In the genomic region with DNA sequence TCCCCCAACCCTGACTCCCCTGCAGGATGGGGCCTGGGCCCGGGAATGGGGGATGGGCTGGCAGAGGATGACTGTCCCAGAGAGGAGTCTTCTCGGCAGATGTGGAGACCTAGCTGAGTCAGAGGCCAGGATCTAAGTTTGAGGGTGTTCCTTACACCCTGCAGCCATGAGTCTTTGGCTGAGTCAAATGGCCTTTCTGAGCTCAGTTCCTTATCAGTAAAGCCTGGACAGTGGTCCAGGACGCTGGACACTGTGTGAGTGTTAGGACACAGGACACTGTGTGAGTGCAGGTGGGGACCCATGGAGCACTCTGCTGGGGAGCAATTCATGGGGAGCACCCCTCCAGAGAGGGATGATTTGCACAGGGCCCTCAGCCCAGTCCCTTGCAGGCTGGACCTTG, we compare ENCODE assay signal across 32 cellular contexts. TPM values are rescaled to one million over a fixed set of nuclear protein-coding genes. Genes with fewer than 3 reads are reported as not detected.
DNase-seq lines count a peak whose midpoint lies in the region; ATAC-seq, FAIRE-seq and TF ChIP-seq lines count a peak whose summit lies in the region.
"Had no signal": no experiment of that assay in that cellular context is flagged by ENCODE, and none has a peak within 500 bp of the region (broad histone marks: within the 10 kb centered on the region; RNA-seq: fewer than 3 reads in every experiment).

No MANE protein-coding gene starts in this region.

- no peaks in the 10 kb centered on the region for H3K9me3 Mint-ChIP-seq in activated naive CD8-positive, alpha-beta T cell treated with anti-CD3 and anti-CD28 coated beads, Interleukin-2, amount 10 ng/mL, durations not matched to agents 7 days and 5 days
- H3K9me3 Mint-ChIP-seq in activated naive CD8-positive, alpha-beta T cell treated with anti-CD3 and anti-CD28 coated beads, Interleukin-2, amount 50 U/mL, for 24 hours = no peaks in the 10 kb centered on the region
- H3K9me3 Mint-ChIP-seq in HFFc6 = peaks cover 11% of the 10 kb centered on the region; the same call in 1 of the 2 replicates
- H3K9me3 Mint-ChIP-seq in osteocyte (ENCODE audit: unreplicated experiment) = no peaks in the 10 kb centered on the region
- H3K9me3 Mint-ChIP-seq in H9 = peaks cover 69 to 81% of the 10 kb centered on the region in 2 experiments
- H3K9me3 Mint-ChIP-seq: activated T-cell treated with anti-CD3 and anti-CD28 coated beads, Interleukin-2, amount 50 U/mL, for 72 hours; effector memory CD8-positive, alpha-beta T cell; naive B cell had no signal

- no peaks in the 10 kb centered on the region for H3K79me1 ChIP-seq in H9 (ENCODE audit: insufficient read depth, low read depth, low read length, poor library complexity, severe bottlenecking)

- no peak for TF ChIP-seq POLR2A in K562 (conservative IDR thresholded peaks at IDR 0.05)

- no peak overlapping the region for H3K4ac ChIP-seq in H9 (ENCODE audit: low read depth, low read length)

- ATAC-seq in activated naive CD8-positive, alpha-beta T cell treated with anti-CD3 and anti-CD28 coated beads, Interleukin-2, amount 10 ng/mL, durations not matched to agents 7 days and 5 days (ENCODE audit: low read depth) = no peak
- no peak for ATAC-seq in activated naive CD8-positive, alpha-beta T cell treated with anti-CD3 and anti-CD28 coated beads, Interleukin-2, amount 50 U/mL, for 24 hours
- ATAC-seq in K562 (peak; percentile 75), GM21515 (IDR thresholded peaks at IDR 0.05; ENCODE audit: unreplicated experiment) (no peak)
- ATAC-seq: activated T-cell treated with anti-CD3 and anti-CD28 coated beads, Interleukin-2, amount 50 U/mL, for 72 hours; effector memory CD8-positive, alpha-beta T cell; GM12878; GM23338; Panc1 had no signal

- H3K36me3 ChIP-seq in K562 (ENCODE audit: control insufficient read depth, insufficient read depth, low read length) = no peaks in the 10 kb centered on the region
- H3K36me3 ChIP-seq: cardiac muscle cell, SJSA1 had no signal

- intact Hi-C loops in K562 (cut with micrococcal nuclease) = no loop called here

- no peak overlapping the region for H4K8ac ChIP-seq in H9 (replicated peaks; ENCODE audit: insufficient read length, low read depth, low read length)

- no peak overlapping the region for H2BK120ac ChIP-seq in H9 (ENCODE audit: low read depth, low read length, poor library complexity, severe bottlenecking)

- H3K27me3 Mint-ChIP-seq in activated naive CD8-positive, alpha-beta T cell treated with anti-CD3 and anti-CD28 coated beads, Interleukin-2, amount 10 ng/mL, durations not matched to agents 7 days and 5 days = no peaks in the 10 kb centered on the region
- H3K27me3 Mint-ChIP-seq in activated naive CD8-positive, alpha-beta T cell treated with anti-CD3 and anti-CD28 coated beads, Interleukin-2, amount 50 U/mL, for 24 hours = no peaks in the 10 kb centered on the region
- H3K27me3 Mint-ChIP-seq in HFFc6 (ENCODE audit: insufficient read depth) = peaks cover 3% of the 10 kb centered on the region; the same call in 1 of the 2 replicates
- H3K27me3 Mint-ChIP-seq in osteocyte (ENCODE audit: unreplicated experiment) = no peaks in the 10 kb centered on the region
- H3K27me3 Mint-ChIP-seq in H9 (ENCODE audit: low read depth) = no peaks in the 10 kb centered on the region; the same call in 1 of the 2 replicates
- H3K27me3 Mint-ChIP-seq: effector memory CD8-positive, alpha-beta T cell; naive B cell had no signal

- H2BK12ac ChIP-seq in H9 (ENCODE audit: insufficient read length, low read depth, low read length) = no peak overlapping the region

- H4K91ac ChIP-seq in H9 (ENCODE audit: insufficient read length, low read depth, low read length) = no peak overlapping the region

- peak overlapping the region; percentile 70 for H2AFZ ChIP-seq in K562 (ENCODE audit: low read depth, low read length)
- no peak overlapping the region for H2AFZ ChIP-seq in H9 (ENCODE audit: low read length)
- H2AFZ ChIP-seq: GM23338 had no signal

- H3K23me2 ChIP-seq in H9 (ENCODE audit: insufficient read length, low read depth, low read length, poor library complexity, severe bottlenecking) = no peaks in the 10 kb centered on the region

- H4K5ac ChIP-seq in H9 (ENCODE audit: insufficient read length, low read depth, low read length) = no peak overlapping the region

- peak overlapping the region; percentile 83 for H3K27ac ChIP-seq in K562 (ENCODE audit: extremely low read depth, low read depth, low read length)
- no peak overlapping the region for H3K27ac ChIP-seq in H9 (ENCODE audit: insufficient read length, low read depth, low read length)
- H3K27ac ChIP-seq: cardiac muscle cell, SJSA1, testis had no signal

- no peak overlapping the region for H3K56ac ChIP-seq in H9 (ENCODE audit: insufficient read length, low read depth, low read length)

- no peak overlapping the region for H3K27ac Mint-ChIP-seq in activated naive CD8-positive, alpha-beta T cell treated with anti-CD3 and anti-CD28 coated beads, Interleukin-2, amount 10 ng/mL, durations not matched to agents 7 days and 5 days
- no peak overlapping the region for H3K27ac Mint-ChIP-seq in activated naive CD8-positive, alpha-beta T cell treated with anti-CD3 and anti-CD28 coated beads, Interleukin-2, amount 50 U/mL, for 24 hours
- H3K27ac Mint-ChIP-seq in HFFc6 (no peak overlapping the region), osteocyte (ENCODE audit: unreplicated experiment) (no peak overlapping the region), H9 (peak overlapping the region in 1 of 3 experiments; percentile 72; a peak in 1 of 7 replicates)
- H3K27ac Mint-ChIP-seq: activated T-cell treated with anti-CD3 and anti-CD28 coated beads, Interleukin-2, amount 50 U/mL, for 72 hours; GM23338; mesothelial cell of epicardium; naive B cell had no signal

- CTCF ChIA-PET in K562 (lab: Yijun Ruan, JAX; ENCODE audit: low intra/inter-chr PET ratio) = no interaction called here

- no peak for TF ChIP-seq RAD21 in K562 (CRISPR knock-in tag; conservative IDR thresholded peaks at IDR 0.05 in 1 of 2, IDR thresholded peaks at IDR 0.05 in 1 of 2)

- DNase-seq in activated naive CD8-positive, alpha-beta T cell treated with anti-CD3 and anti-CD28 coated beads, Interleukin-2, amount 10 ng/mL, durations not matched to agents 7 days and 5 days = no peak
- DNase-seq in activated naive CD8-positive, alpha-beta T cell treated with anti-CD3 and anti-CD28 coated beads, Interleukin-2, amount 50 U/mL, for 24 hours = no peak
- DNase-seq in HFFc6 (peak; percentile 11), K562 (ENCODE audit: extremely low read depth in 1 of 4, low spot score in 3 of 4) (peak; percentile 35 to 77 (median 52)), osteocyte (ENCODE audit: extremely low spot score, unreplicated experiment) (peak; percentile 83), germinal center (ENCODE audit: low spot score) (no peak), H9 (no peak)
- DNase-seq: activated CD4-positive, CD25-positive, alpha-beta regulatory T cell treated with anti-CD3 and anti-CD28 coated beads, Interleukin-2, amount 50 U/mL, for 72 hours; activated naive CD4-positive, alpha-beta T cell treated with anti-CD3 and anti-CD28 coated beads, Interleukin-2, amount 50 U/mL, for 16 hours; activated T-cell treated with anti-CD3 and anti-CD28 coated beads, Interleukin-2, amount 50 U/mL, for 72 hours; anterior cingulate cortex; C1 segment of cervical spinal cord; Caco-2; cortex of kidney; DMS79 treated with DMSO at 0.1 percent for 48 hours; effector memory CD8-positive, alpha-beta T cell; IMR-90; naive B cell; NCI-H1417; NCI-H2029 treated with DMSO at 0.1 percent for 48 hours; NCI-H526 treated with DMSO at 0.1 percent for 48 hours; stimulated activated naive CD4-positive, alpha-beta T cell treated with Interleukin-2 at 50 U/mL for 16 hours; testis had no signal

- H3K18ac ChIP-seq in H9 (ENCODE audit: insufficient read length, low read depth, low read length) = no peak overlapping the region

- no peak overlapping the region for H2BK20ac ChIP-seq in H9 (ENCODE audit: low read depth, low read length, poor library complexity, severe bottlenecking)

- H4K20me1 ChIP-seq in K562 (replicated peaks; ENCODE audit: control insufficient read depth, insufficient read depth, low read length) = no peaks in the 10 kb centered on the region
- H4K20me1 ChIP-seq in H9 (ENCODE audit: control insufficient read depth, insufficient read depth, insufficient read length) = no peaks in the 10 kb centered on the region

- BruUV-seq in K562 (replicated peaks; lab: Mats Ljungman, UMichigan) = no TSS peak

- H3K36me3 Mint-ChIP-seq in activated naive CD8-positive, alpha-beta T cell treated with anti-CD3 and anti-CD28 coated beads, Interleukin-2, amount 10 ng/mL, durations not matched to agents 7 days and 5 days = peaks cover 7% of the 10 kb centered on the region
- H3K36me3 Mint-ChIP-seq in activated naive CD8-positive, alpha-beta T cell treated with anti-CD3 and anti-CD28 coated beads, Interleukin-2, amount 50 U/mL, for 24 hours (ENCODE audit: low read depth) = no peaks in the 10 kb centered on the region
- no peaks in the 10 kb centered on the region for H3K36me3 Mint-ChIP-seq in HFFc6 (ENCODE audit: low read depth)
- no peaks in the 10 kb centered on the region for H3K36me3 Mint-ChIP-seq in osteocyte (ENCODE audit: unreplicated experiment)
- peaks cover 2 to 6% (median 5%) of the 10 kb centered on the region in 3 experiments; a peak in 3 of 7 replicates for H3K36me3 Mint-ChIP-seq in H9 (ENCODE audit: insufficient read depth in 1 of 3, low read depth in 3 of 3)
- H3K36me3 Mint-ChIP-seq: mesothelial cell of epicardium, naive B cell had no signal

- no peak overlapping the region for H3K4me3 ChIP-seq in K562
- H3K4me3 ChIP-seq: cardiac muscle cell, GM12878, GM23338, SJSA1, testis had no signal

- peak overlapping the region; percentile 39 for H3K4me3 Mint-ChIP-seq in activated naive CD8-positive, alpha-beta T cell treated with anti-CD3 and anti-CD28 coated beads, Interleukin-2, amount 10 ng/mL, durations not matched to agents 7 days and 5 days
- no peak overlapping the region for H3K4me3 Mint-ChIP-seq in activated naive CD8-positive, alpha-beta T cell treated with anti-CD3 and anti-CD28 coated beads, Interleukin-2, amount 50 U/mL, for 24 hours
- H3K4me3 Mint-ChIP-seq in HFFc6 (no peak overlapping the region), osteocyte (ENCODE audit: unreplicated experiment) (no peak overlapping the region), H9 (no peak overlapping the region)
- H3K4me3 Mint-ChIP-seq: activated T-cell treated with anti-CD3 and anti-CD28 coated beads, Interleukin-2, amount 50 U/mL, for 72 hours; GM23338; mesothelial cell of epicardium had no signal

- peaks cover 45% of the 10 kb centered on the region for H3K4me1 Mint-ChIP-seq in activated naive CD8-positive, alpha-beta T cell treated with anti-CD3 and anti-CD28 coated beads, Interleukin-2, amount 10 ng/mL, durations not matched to agents 7 days and 5 days
- peaks cover 21% of the 10 kb centered on the region for H3K4me1 Mint-ChIP-seq in activated naive CD8-positive, alpha-beta T cell treated with anti-CD3 and anti-CD28 coated beads, Interleukin-2, amount 50 U/mL, for 24 hours
- 0 out of 2 replicates have a peak, but pooled peaks cover 6% of the 10 kb centered on the region for H3K4me1 Mint-ChIP-seq in HFFc6 (ENCODE audit: low read depth)
- H3K4me1 Mint-ChIP-seq in osteocyte (ENCODE audit: unreplicated experiment) = no peaks in the 10 kb centered on the region
- no peaks in the 10 kb centered on the region for H3K4me1 Mint-ChIP-seq in H9
- H3K4me1 Mint-ChIP-seq: GM23338, mesothelial cell of epicardium had no signal

- peak overlapping the region; percentile 14 to 82; a peak in 3 of 4 replicates for H3K9ac ChIP-seq in K562 (ENCODE audit: insufficient read depth in 1 of 2, low read depth in 2 of 2, low read length in 2 of 2)
- no peak overlapping the region for H3K9ac ChIP-seq in H9 (ENCODE audit: extremely low read depth, insufficient read length, low read length)

- H3K9me3 ChIP-seq in K562 (replicated peaks; ENCODE audit: control insufficient read depth, insufficient read depth, low read depth, low read length) (no peaks in the 10 kb centered on the region), H9 (ENCODE audit: control insufficient read depth, low read depth, low read length) (peaks cover 29% of the 10 kb centered on the region)
- H3K9me3 ChIP-seq: Caco-2, SJSA1, testis had no signal

- H2BK15ac ChIP-seq in H9 (ENCODE audit: low read depth, low read length) = no peak overlapping the region

- 0% methylated on average over 2 of the region's 3 CpGs for WGBS in K562 (ENCODE audit: insufficient coverage, low coverage, missing lambda C conversion rate)
- no CpG with 5 or more reads among the region's 3 CpGs for WGBS in H9 (ENCODE audit: extremely low coverage, insufficient read length, low lambda C conversion rate)

- no peak for TF ChIP-seq CTCF in HFFc6 (IDR thresholded peaks at IDR 0.05)
- TF ChIP-seq CTCF in K562 (IDR thresholded peaks at IDR 0.05 in 2 of 3, conservative IDR thresholded peaks at IDR 0.05 in 1 of 3; ENCODE audit: insufficient read depth in 2 of 3, low read depth in 1 of 3, low read length in 3 of 3) = no peak
- TF ChIP-seq CTCF in osteocyte (IDR thresholded peaks at IDR 0.05) = no peak
- TF ChIP-seq CTCF in H9 (conservative IDR thresholded peaks at IDR 0.05) = no peak

- H3K4me2 ChIP-seq in K562 (ENCODE audit: insufficient read depth, low read length) = peak overlapping the region; percentile 18
- H3K4me2 ChIP-seq in H9 (ENCODE audit: insufficient read depth, insufficient read length, low read length) = no peak overlapping the region
- H3K4me2 ChIP-seq: GM23338 had no signal

- POLR2A ChIA-PET in activated naive CD8-positive, alpha-beta T cell treated with anti-CD3 and anti-CD28 coated beads, Interleukin-2, amount 10 ng/mL, durations not matched to agents 7 days and 5 days (lab: Charles Lee) = no interaction called here
- POLR2A ChIA-PET in K562 (lab: Yijun Ruan, JAX) = no interaction called here

- H2BK5ac ChIP-seq in H9 (ENCODE audit: insufficient read length, low read length) = no peak overlapping the region

- H3K9me1 ChIP-seq in K562 (ENCODE audit: control insufficient read depth, insufficient read depth, low read length) = no peaks in the 10 kb centered on the region

- in situ Hi-C loops in K562 (cut with MboI) = no loop called here

- H3K4me1 ChIP-seq in K562 (replicated peaks in 1 of 2; ENCODE audit: control insufficient read depth in 2 of 2, insufficient read depth in 2 of 2, low read length in 2 of 2) (peaks cover 35 to 42% of the 10 kb centered on the region in 2 experiments; a peak in 4 of 5 replicates), H9 (ENCODE audit: insufficient read depth, low read length) (no peaks in the 10 kb centered on the region)
- H3K4me1 ChIP-seq: Caco-2, SJSA1, testis had no signal

- no peak overlapping the region for H3K23ac ChIP-seq in H9 (ENCODE audit: insufficient read length, low read depth, low read length)

- no peak overlapping the region for H3K14ac ChIP-seq in H9 (ENCODE audit: insufficient read depth, low read length)

- no peak overlapping the region for H3T11ph ChIP-seq in H9 (ENCODE audit: low read length)

- TF ChIP-seq EP300 in K562 (IDR thresholded peaks at IDR 0.05; ENCODE audit: low read length) = no peak

- FAIRE-seq in K562 (lab: Jason Lieb, UNC) = peak; percentile 87
- FAIRE-seq: GM12878, islet of Langerhans, urothelium cell line had no signal

- H3K79me2 ChIP-seq in K562 (ENCODE audit: control insufficient read depth, insufficient read depth, low read length) (no peaks in the 10 kb centered on the region; the same call in 2 of the 3 replicates), H9 (ENCODE audit: insufficient read depth, low read length) (no peaks in the 10 kb centered on the region)

- H2AK5ac ChIP-seq in H9 (ENCODE audit: insufficient read length, low read length) = no peak overlapping the region

- H3K27me3 ChIP-seq in K562 (ENCODE audit: control insufficient read depth in 2 of 2, insufficient read depth in 2 of 2, low read length in 2 of 2) (no peaks in the 10 kb centered on the region), H9 (ENCODE audit: insufficient read depth, low read length) (no peaks in the 10 kb centered on the region)
- H3K27me3 ChIP-seq: cardiac muscle cell, SJSA1, testis had no signal

RNA-seq across cellular contexts. Expression of gene IL9R, which starts 5.0 kb away (rescaled TPM):
- 10 to 100 TPM; 30.5 to 31.4 TPM for total RNA-seq in activated naive CD8-positive, alpha-beta T cell treated with anti-CD3 and anti-CD28 coated beads, Interleukin-2, amount 10 ng/mL, durations not matched to agents 7 days and 5 days
- total RNA-seq in HFFc6 (2021; fragmentation: NEBNext Ultra II Directional; extraction: Animal tissue kit (Norgen Biotek cat#: 25700)) = under 1 TPM in 2 of 6 experiments, not detected in 4; 0.12 to 0.35 TPM
- total RNA-seq in K562 (2011; cell fraction: chromatin; rRNA removed; ENCODE audit: low replicate concordance) = 0.63 and 4.1 TPM in 2 replicates
- total RNA-seq in K562 (2011; cell fraction: nucleolus; rRNA removed) = 2.8 and 3.0 TPM in 2 replicates
- 1.5 and 2.3 TPM in 2 replicates for total RNA-seq in K562 (2011; cell fraction: nucleoplasm; rRNA removed)
- total RNA-seq in K562 (2014; rRNA removed) (1.9 and 2.7 TPM in 2 replicates), K562 (2014; rRNA removed; fragmentation: Illumina TruSeq; extraction: Trizol) (0.99 and 1.5 TPM in 2 replicates), K562 (2015; rRNA removed; fragmentation: Illumina TruSeq; extraction: Trizol) (1.0 and 1.1 TPM in 2 replicates), K562 (2021) (2.2 and 2.7 TPM in 2 replicates), osteocyte (not detected in 2 replicates), H9 (2021) (0.72 and 1.1 TPM in 2 replicates)
- polyA plus RNA-seq in K562 (2011; rRNA removed) (0.76 and 1.6 TPM in 2 replicates), K562 (2014; fragmentation: Illumina TruSeq; extraction: Trizol) (1.5 and 2.6 TPM in 2 replicates), K562 (2014; fragmentation: Nextera tagmentation; extraction: Ambion mirVana) (1 to 10 TPM in 1 of 2 experiments, under 1 TPM in 1; 0.58 to 2.1 TPM), K562 (2014; rRNA removed) (1.6 and 2.2 TPM in 2 replicates)
- polyA plus RNA-seq in K562 (2011; cell fraction: cytosol; rRNA removed) = 1.0 and 2.6 TPM in 2 replicates
- 1.1 and 3.4 TPM in 2 replicates for polyA plus RNA-seq in K562 (2011; cell fraction: nucleus; rRNA removed)
- 5.1 and 5.7 TPM in 2 replicates for polyA plus RNA-seq in K562 (2012)
- 0.42 and 1.3 TPM in 2 replicates for polyA minus RNA-seq in K562 (2011; rRNA and poly(A)+ RNA removed)
- 0.64 and 1.8 TPM in 2 replicates for polyA minus RNA-seq in K562 (2011; cell fraction: cytosol; rRNA and poly(A)+ RNA removed)
- 0.54 and 0.67 TPM in 2 replicates for polyA minus RNA-seq in K562 (2011; cell fraction: nucleus; rRNA and poly(A)+ RNA removed)
- total RNA-seq: Caco-2, cardiac muscle cell, IMR-90, SJSA1 had no signal
- polyA plus RNA-seq: cardiac muscle cell had no signal

Comparison
In these comparisons a context has a peak if more than half of its experiments do, and no peak if none do; other contexts are left out.
1. DNase-seq: peak in HFFc6 (single experiment), K562 (4 of 4) and osteocyte (single experiment); none in activated naive CD8-positive, alpha-beta T cell treated with anti-CD3 and anti-CD28 coated beads, Interleukin-2, amount 10 ng/mL, durations not matched to agents 7 days and 5 days (single experiment), activated naive CD8-positive, alpha-beta T cell treated with anti-CD3 and anti-CD28 coated beads, Interleukin-2, amount 50 U/mL, for 24 hours (single experiment), germinal center (single experiment) and H9 (single experiment).
2. RNA of gene IL9R, which starts 5.0 kb away (total RNA-seq): 30.5 to 31.4 TPM in activated naive CD8-positive, alpha-beta T cell treated with anti-CD3 and anti-CD28 coated beads, Interleukin-2, amount 10 ng/mL, durations not matched to agents 7 days and 5 days; 0.63 to 4.1 TPM in K562, 0.72 to 1.1 TPM in H9, 0.12 to 0.35 TPM in HFFc6 and not detected in osteocyte; every median in the first group is over 4 times any median in the second.